In genomic region chr6:35318845-35319220, GRCh38 we compare ENCODE assay signal across 1 cellular context.
TF ChIP-seq lines count a peak whose summit lies in the region.

No MANE protein-coding gene starts in this region.

TF ChIP-seq in HepG2, 621 proteins besides CTCF, POLR2A, EP300 and RAD21:
- TF ChIP-seq MTF2 (CRISPR knock-in tag; IDR thresholded peaks at IDR 0.05; ENCODE audit: borderline replicate concordance) (0 out of 2 replicates have a peak, but pooled peaks have one; percentile 5), HNF4A (CRISPR knock-in tag; IDR thresholded peaks at IDR 0.05) (0 out of 2 replicates have a peak, but pooled peaks have one; percentile 23), ZNF646 (CRISPR knock-in tag; IDR thresholded peaks at IDR 0.05) (no peak; the same call in 1 of the 2 replicates), ZNF552 (CRISPR knock-in tag; IDR thresholded peaks at IDR 0.05; ENCODE audit: borderline replicate concordance) (0 out of 2 replicates have a peak, but pooled peaks have one; percentile 7)
